Comparison of ENCODE assay signal across 16 cellular contexts in genomic region chr18:25099838-25100393, GRCh38.
DNase-seq lines count a peak whose midpoint lies in the region; ATAC-seq and TF ChIP-seq lines count a peak whose summit lies in the region.
"Had no signal": no experiment of that assay in that cellular context is flagged by ENCODE, and none has a peak within 500 bp of the region (broad histone marks: within the 10 kb centered on the region; RNA-seq: fewer than 3 reads in every experiment).

No MANE protein-coding gene starts in this region.

- H3K27me3 Mint-ChIP-seq in HFFc6 (ENCODE audit: insufficient read depth), result no peaks in the 10 kb centered on the region; the same call in 1 of the 2 replicates
- H3K27me3 Mint-ChIP-seq: activated CD4-positive, alpha-beta T cell treated with anti-CD3 and anti-CD28 coated beads, Interleukin-2, amount 10 ng/mL, durations not matched to agents 7 days and 5 days; activated naive CD8-positive, alpha-beta T cell treated with anti-CD3 and anti-CD28 coated beads, Interleukin-2, amount 10 ng/mL, durations not matched to agents 7 days and 5 days had no signal

- H3K9me3 ChIP-seq in right lobe of liver (no peaks in the 10 kb centered on the region), hepatocyte (ENCODE audit: low read depth) (no peaks in the 10 kb centered on the region)
- H3K9me3 ChIP-seq: prostate gland had no signal

- H3K36me3 Mint-ChIP-seq in HFFc6 (ENCODE audit: low read depth), result no peaks in the 10 kb centered on the region; the same call in 1 of the 2 replicates
- H3K36me3 Mint-ChIP-seq: activated naive CD8-positive, alpha-beta T cell treated with anti-CD3 and anti-CD28 coated beads, Interleukin-2, amount 10 ng/mL, durations not matched to agents 7 days and 5 days; CD14-positive monocyte had no signal

- H3K4me1 Mint-ChIP-seq in HFFc6 (ENCODE audit: low read depth), result peaks cover 25% of the 10 kb centered on the region; the same call in 1 of the 2 replicates
- H3K4me1 Mint-ChIP-seq: activated CD4-positive, alpha-beta T cell treated with anti-CD3 and anti-CD28 coated beads, Interleukin-2, amount 10 ng/mL, durations not matched to agents 7 days and 5 days; activated naive CD8-positive, alpha-beta T cell treated with anti-CD3 and anti-CD28 coated beads, Interleukin-2, amount 10 ng/mL, durations not matched to agents 7 days and 5 days had no signal

- H3K27me3 ChIP-seq in brain microvascular endothelial cell (replicated peaks), result no peaks in the 10 kb centered on the region
- H3K27me3 ChIP-seq in right lobe of liver, result no peaks in the 10 kb centered on the region
- H3K27me3 ChIP-seq in hepatocyte, result no peaks in the 10 kb centered on the region

- H3K4me3 ChIP-seq in brain microvascular endothelial cell (ENCODE audit: low read depth, low read length) (no peak overlapping the region), right lobe of liver (no peak overlapping the region), hepatocyte (no peak overlapping the region)
- H3K4me3 ChIP-seq: prostate gland had no signal

- ATAC-seq in right lobe of liver (peak in 3 of 4 donors; percentile 38 to 45 (median 39)), GM21381 (IDR thresholded peaks at IDR 0.05; ENCODE audit: unreplicated experiment) (no peak), GM18520 (IDR thresholded peaks at IDR 0.05; ENCODE audit: unreplicated experiment) (no peak)

- no peak overlapping the region for H3K4me2 ChIP-seq in hepatocyte

- DNase-seq in DMS79 (lab: John Stamatoyannopoulos, UW), result peak; percentile 80
- peak; percentile 7 for DNase-seq in HFFc6
- DNase-seq in brain microvascular endothelial cell, result peak; percentile 69
- DNase-seq in right lobe of liver, result no peak
- DNase-seq in hepatocyte (ENCODE audit: low spot score), result no peak
- DNase-seq in NCI-H526 treated with DMSO at 0.1 percent for 48 hours (lab: John Stamatoyannopoulos, UW), result no peak
- DNase-seq: activated CD4-positive, alpha-beta T cell treated with anti-CD3 and anti-CD28 coated beads, Interleukin-2, amount 10 ng/mL, durations not matched to agents 7 days and 5 days; activated naive CD8-positive, alpha-beta T cell treated with anti-CD3 and anti-CD28 coated beads, Interleukin-2, amount 10 ng/mL, durations not matched to agents 7 days and 5 days; activated T-cell treated with anti-CD3 and anti-CD28 coated beads, Interleukin-2, amount 50 U/mL, for 1 hour; central memory CD4-positive, alpha-beta T cell; GDM1; NCI-H1694 treated with DMSO at 0.1 percent for 48 hours had no signal

- no peak overlapping the region for H2AFZ ChIP-seq in hepatocyte

- H3K27ac ChIP-seq in brain microvascular endothelial cell (no peak overlapping the region), right lobe of liver (no peak overlapping the region), hepatocyte (no peak overlapping the region)
- H3K27ac ChIP-seq: prostate gland had no signal

- H4K20me1 ChIP-seq in hepatocyte (ENCODE audit: insufficient read depth, poor library complexity, severe bottlenecking), result no peaks in the 10 kb centered on the region

- intact Hi-C loops in right lobe of liver (cut with DNase I), result no loop called here

- no peaks in the 10 kb centered on the region for H3K9me2 ChIP-seq in hepatocyte (replicated peaks; ENCODE audit: insufficient read depth)

- no peaks in the 10 kb centered on the region for H3K79me2 ChIP-seq in hepatocyte

- H3K4me1 ChIP-seq in right lobe of liver (no peaks in the 10 kb centered on the region), hepatocyte (ENCODE audit: insufficient read depth) (no peaks in the 10 kb centered on the region)
- H3K4me1 ChIP-seq: prostate gland had no signal

- TF ChIP-seq POLR2A in right lobe of liver (IDR thresholded peaks at IDR 0.05), result no peak

- TF ChIP-seq CTCF in HFFc6 (IDR thresholded peaks at IDR 0.05) (no peak), brain microvascular endothelial cell (IDR thresholded peaks at IDR 0.05; ENCODE audit: low read depth, low read length, missing control alignments) (no peak), right lobe of liver (IDR thresholded peaks at IDR 0.05) (no peak), hepatocyte (IDR thresholded peaks at IDR 0.05; ENCODE audit: poor library complexity) (no peak)

- in situ Hi-C loops in brain microvascular endothelial cell (cut with HindIII; ENCODE audit: low pct_ligation_motif_present, low sequenced_read_pairs), result no loop called here

- H3K9me3 Mint-ChIP-seq in HFFc6, result no peaks in the 10 kb centered on the region; the same call in 1 of the 2 replicates
- H3K9me3 Mint-ChIP-seq: activated CD4-positive, alpha-beta T cell treated with anti-CD3 and anti-CD28 coated beads, Interleukin-2, amount 10 ng/mL, durations not matched to agents 7 days and 5 days; activated naive CD8-positive, alpha-beta T cell treated with anti-CD3 and anti-CD28 coated beads, Interleukin-2, amount 10 ng/mL, durations not matched to agents 7 days and 5 days; CD14-positive monocyte had no signal

- no peak overlapping the region for H3K27ac Mint-ChIP-seq in HFFc6
- H3K27ac Mint-ChIP-seq: activated CD4-positive, alpha-beta T cell treated with anti-CD3 and anti-CD28 coated beads, Interleukin-2, amount 10 ng/mL, durations not matched to agents 7 days and 5 days; activated naive CD8-positive, alpha-beta T cell treated with anti-CD3 and anti-CD28 coated beads, Interleukin-2, amount 10 ng/mL, durations not matched to agents 7 days and 5 days; CD14-positive monocyte had no signal

- no peak overlapping the region for H3K4me3 Mint-ChIP-seq in HFFc6
- H3K4me3 Mint-ChIP-seq: activated CD4-positive, alpha-beta T cell treated with anti-CD3 and anti-CD28 coated beads, Interleukin-2, amount 10 ng/mL, durations not matched to agents 7 days and 5 days; activated naive CD8-positive, alpha-beta T cell treated with anti-CD3 and anti-CD28 coated beads, Interleukin-2, amount 10 ng/mL, durations not matched to agents 7 days and 5 days; CD14-positive monocyte had no signal

- WGBS in right lobe of liver (ENCODE audit: insufficient coverage, low coverage, low lambda C conversion rate, missing lambda C conversion rate), result 29% methylated on average over 4 of the region's 4 CpGs
- 55% methylated on average over 4 of the region's 4 CpGs for WGBS in hepatocyte (ENCODE audit: low lambda C conversion rate, missing lambda C conversion rate)

- H3K36me3 ChIP-seq in brain microvascular endothelial cell (replicated peaks), result no peaks in the 10 kb centered on the region
- no peaks in the 10 kb centered on the region for H3K36me3 ChIP-seq in right lobe of liver
- no peaks in the 10 kb centered on the region for H3K36me3 ChIP-seq in hepatocyte (replicated peaks; ENCODE audit: insufficient read depth, low read depth)
- H3K36me3 ChIP-seq: prostate gland had no signal

Comparison
In these comparisons a context has a peak if more than half of its experiments do, and no peak if none do; other contexts are left out.
1. DNase-seq: peak in DMS79 (single experiment), HFFc6 (single experiment) and brain microvascular endothelial cell (single experiment); none in right lobe of liver (0 of 3), hepatocyte (single experiment) and NCI-H526 treated with DMSO at 0.1 percent for 48 hours (single experiment).
2. ATAC-seq: peak in right lobe of liver (3 of 4); none in GM21381 (single experiment) and GM18520 (single experiment).